Comparison of ENCODE assay signal across 19 cellular contexts in genomic region chr5:172802013-172802584, GRCh38. TPM values are rescaled to one million over a fixed set of nuclear protein-coding genes. Genes with fewer than 3 reads are reported as not detected.
DNase-seq lines count a peak whose midpoint lies in the region; ATAC-seq and TF ChIP-seq lines count a peak whose summit lies in the region.
"Had no signal": no experiment of that assay in that cellular context is flagged by ENCODE, and none has a peak within 500 bp of the region (broad histone marks: within the 10 kb centered on the region; RNA-seq: fewer than 3 reads in every experiment).

No MANE protein-coding gene starts in this region.

- peak overlapping the region; percentile 95 for H3K27ac Mint-ChIP-seq in Calu3 (ENCODE audit: unreplicated experiment)
- no peak overlapping the region for H3K27ac Mint-ChIP-seq in activated T-helper 17 cell treated with anti-CD3 and anti-CD28 coated beads, Interleukin-2, amount 50 U/mL, for 72 hours
- H3K27ac Mint-ChIP-seq in activated naive CD8-positive, alpha-beta T cell treated with anti-CD3 and anti-CD28 coated beads for 36 hours = no peak overlapping the region
- H3K27ac Mint-ChIP-seq in H9 = no peak overlapping the region; a peak in 2 of 7 replicates
- H3K27ac Mint-ChIP-seq: activated CD4-positive, alpha-beta T cell treated with anti-CD3 and anti-CD28 coated beads for 36 hours; activated naive CD4-positive, alpha-beta T cell treated with anti-CD3 and anti-CD28 coated beads, Interleukin-2, amount 50 U/mL, for 24 hours had no signal

- H2BK20ac ChIP-seq in H9 (ENCODE audit: low read depth, low read length, poor library complexity, severe bottlenecking) = no peak overlapping the region

- H3K4me1 ChIP-seq in SJSA1 (replicated peaks) (peaks cover 63% of the 10 kb centered on the region), fibroblast of lung (ENCODE audit: control insufficient read depth, extremely low read depth, insufficient read depth, low read length) (peaks cover 48% of the 10 kb centered on the region), subcutaneous abdominal adipose tissue (ENCODE audit: control insufficient read depth in 5 of 5, insufficient read depth in 5 of 5, low read length in 5 of 5) (peaks cover 20 to 48% (median 35%) of the 10 kb centered on the region in 5 donors), H9 (ENCODE audit: insufficient read depth, low read length) (peaks cover 7% of the 10 kb centered on the region)

- CTCF ChIA-PET in Calu3 (lab: Charles Lee) = no interaction called here

- H3K4me3 ChIP-seq in SJSA1 (no peak overlapping the region), fibroblast of lung (replicated peaks in 1 of 4; ENCODE audit: control extremely low read depth in 1 of 4, insufficient read depth in 1 of 4, low read depth in 3 of 4, low read length in 4 of 4) (no peak overlapping the region), subcutaneous abdominal adipose tissue (ENCODE audit: low read depth in 1 of 5, low read length in 5 of 5) (no peak overlapping the region)
- H3K4me3 ChIP-seq: body of pancreas, SJCRH30 had no signal

- H3K9me3 Mint-ChIP-seq in Calu3 (ENCODE audit: low read depth, unreplicated experiment) (no peaks in the 10 kb centered on the region), H9 (no peaks in the 10 kb centered on the region)
- no peaks in the 10 kb centered on the region for H3K9me3 Mint-ChIP-seq in activated T-helper 17 cell treated with anti-CD3 and anti-CD28 coated beads, Interleukin-2, amount 50 U/mL, for 72 hours
- H3K9me3 Mint-ChIP-seq in activated naive CD8-positive, alpha-beta T cell treated with anti-CD3 and anti-CD28 coated beads for 36 hours = no peaks in the 10 kb centered on the region
- H3K9me3 Mint-ChIP-seq: activated naive CD4-positive, alpha-beta T cell treated with anti-CD3 and anti-CD28 coated beads, Interleukin-2, amount 50 U/mL, for 24 hours; activated T-cell treated with anti-CD3 and anti-CD28 coated beads, Interleukin-2, amount 50 U/mL, for 4 hours had no signal

- no peaks in the 10 kb centered on the region for H3K9me3 ChIP-seq in SJSA1 (replicated peaks)
- H3K9me3 ChIP-seq in fibroblast of lung (ENCODE audit: control insufficient read depth, insufficient read depth, low read depth, low read length) = no peaks in the 10 kb centered on the region
- H3K9me3 ChIP-seq in subcutaneous abdominal adipose tissue (ENCODE audit: control insufficient read depth in 5 of 5, low read length in 5 of 5) = no peaks in the 10 kb centered on the region
- no peaks in the 10 kb centered on the region for H3K9me3 ChIP-seq in H9 (ENCODE audit: control insufficient read depth, low read depth, low read length)
- H3K9me3 ChIP-seq: body of pancreas had no signal

- no peak overlapping the region for H3K9ac ChIP-seq in fibroblast of lung (ENCODE audit: insufficient read depth, low read length)
- peak overlapping the region in 1 of 5 donors; percentile 16 for H3K9ac ChIP-seq in subcutaneous abdominal adipose tissue (ENCODE audit: low read length in 5 of 5)
- H3K9ac ChIP-seq in H9 (ENCODE audit: extremely low read depth, insufficient read length, low read length) = no peak overlapping the region

- no peak overlapping the region for H3K23ac ChIP-seq in H9 (ENCODE audit: insufficient read length, low read depth, low read length)

- H3K27ac ChIP-seq in SJSA1 (peak overlapping the region; percentile 88), fibroblast of lung (ENCODE audit: insufficient read depth, low read length) (peak overlapping the region; percentile 97), subcutaneous abdominal adipose tissue (ENCODE audit: low read depth, low read length) (peak overlapping the region; percentile 31), H9 (ENCODE audit: insufficient read length, low read depth, low read length) (no peak overlapping the region)
- H3K27ac ChIP-seq: SJCRH30 had no signal

- H3K14ac ChIP-seq in H9 (ENCODE audit: insufficient read depth, low read length) = no peak overlapping the region

- no peaks in the 10 kb centered on the region for H3K27me3 Mint-ChIP-seq in Calu3 (ENCODE audit: unreplicated experiment)
- no peaks in the 10 kb centered on the region for H3K27me3 Mint-ChIP-seq in activated T-helper 17 cell treated with anti-CD3 and anti-CD28 coated beads, Interleukin-2, amount 50 U/mL, for 72 hours
- H3K27me3 Mint-ChIP-seq in activated naive CD8-positive, alpha-beta T cell treated with anti-CD3 and anti-CD28 coated beads for 36 hours = no peaks in the 10 kb centered on the region
- H3K27me3 Mint-ChIP-seq in H9 (ENCODE audit: low read depth) = peaks cover 16% of the 10 kb centered on the region
- H3K27me3 Mint-ChIP-seq: activated CD4-positive, alpha-beta T cell treated with anti-CD3 and anti-CD28 coated beads for 36 hours; activated naive CD4-positive, alpha-beta T cell treated with anti-CD3 and anti-CD28 coated beads, Interleukin-2, amount 50 U/mL, for 24 hours had no signal

- H4K5ac ChIP-seq in H9 (ENCODE audit: insufficient read length, low read depth, low read length) = no peak overlapping the region

- no peak for ATAC-seq in activated T-helper 17 cell treated with anti-CD3 and anti-CD28 coated beads, Interleukin-2, amount 50 U/mL, for 72 hours (replicated peaks)
- ATAC-seq: activated CD4-positive, alpha-beta T cell treated with anti-CD3 and anti-CD28 coated beads for 36 hours; activated T-cell treated with anti-CD3 and anti-CD28 coated beads, Interleukin-2, amount 50 U/mL, for 4 hours; left colon; sciatic nerve had no signal

- H2AFZ ChIP-seq in fibroblast of lung (ENCODE audit: low read length) = no peak overlapping the region
- no peak overlapping the region for H2AFZ ChIP-seq in H9 (ENCODE audit: low read length)

- H4K20me1 ChIP-seq in fibroblast of lung (ENCODE audit: control insufficient read depth, extremely low read depth, insufficient read depth, low read length) (no peaks in the 10 kb centered on the region), H9 (ENCODE audit: control insufficient read depth, insufficient read depth, insufficient read length) (no peaks in the 10 kb centered on the region)

- no peak overlapping the region for H4K91ac ChIP-seq in H9 (ENCODE audit: insufficient read length, low read depth, low read length)

- H2BK5ac ChIP-seq in H9 (ENCODE audit: insufficient read length, low read length) = no peak overlapping the region

- H3K36me3 Mint-ChIP-seq in Calu3 (ENCODE audit: insufficient read depth, unreplicated experiment) (peaks cover 16% of the 10 kb centered on the region), H9 (ENCODE audit: insufficient read depth in 1 of 3, low read depth in 3 of 3) (no peaks in the 10 kb centered on the region)
- H3K36me3 Mint-ChIP-seq in activated T-helper 17 cell treated with anti-CD3 and anti-CD28 coated beads, Interleukin-2, amount 50 U/mL, for 72 hours (ENCODE audit: low read depth) = no peaks in the 10 kb centered on the region
- H3K36me3 Mint-ChIP-seq in activated naive CD8-positive, alpha-beta T cell treated with anti-CD3 and anti-CD28 coated beads for 36 hours = no peaks in the 10 kb centered on the region
- H3K36me3 Mint-ChIP-seq: activated naive CD4-positive, alpha-beta T cell treated with anti-CD3 and anti-CD28 coated beads, Interleukin-2, amount 50 U/mL, for 24 hours had no signal

- H2BK120ac ChIP-seq in H9 (ENCODE audit: low read depth, low read length, poor library complexity, severe bottlenecking) = no peak overlapping the region

- WGBS in H9 (ENCODE audit: extremely low coverage, insufficient read length, low lambda C conversion rate) = no CpG with 5 or more reads among the region's 5 CpGs

- H3K36me3 ChIP-seq in SJSA1 (no peaks in the 10 kb centered on the region), fibroblast of lung (ENCODE audit: control insufficient read depth, insufficient read depth, low read length) (no peaks in the 10 kb centered on the region), subcutaneous abdominal adipose tissue (ENCODE audit: control insufficient read depth in 5 of 5, insufficient read depth in 5 of 5, low read length in 5 of 5) (no peaks in the 10 kb centered on the region)
- H3K36me3 ChIP-seq: SJCRH30 had no signal

- no peaks in the 10 kb centered on the region for H3K23me2 ChIP-seq in H9 (ENCODE audit: insufficient read length, low read depth, low read length, poor library complexity, severe bottlenecking)

- peaks cover 59% of the 10 kb centered on the region for H3K4me1 Mint-ChIP-seq in Calu3 (ENCODE audit: low read depth, unreplicated experiment)
- H3K4me1 Mint-ChIP-seq in activated T-helper 17 cell treated with anti-CD3 and anti-CD28 coated beads, Interleukin-2, amount 50 U/mL, for 72 hours = peaks cover 18% of the 10 kb centered on the region
- H3K4me1 Mint-ChIP-seq in activated naive CD8-positive, alpha-beta T cell treated with anti-CD3 and anti-CD28 coated beads for 36 hours = peaks cover 10% of the 10 kb centered on the region
- H3K4me1 Mint-ChIP-seq in H9 = peaks cover 7 to 10% of the 10 kb centered on the region in 2 experiments

- no peak overlapping the region for H2BK12ac ChIP-seq in H9 (ENCODE audit: insufficient read length, low read depth, low read length)

- no peak overlapping the region for H4K8ac ChIP-seq in H9 (replicated peaks; ENCODE audit: insufficient read length, low read depth, low read length)

- H3K79me2 ChIP-seq in fibroblast of lung (ENCODE audit: control insufficient read depth, insufficient read depth, low read length) = no peaks in the 10 kb centered on the region
- H3K79me2 ChIP-seq in H9 (ENCODE audit: insufficient read depth, low read length) = no peaks in the 10 kb centered on the region

- no peak overlapping the region for H3T11ph ChIP-seq in H9 (ENCODE audit: low read length)

- no peaks in the 10 kb centered on the region for H3K79me1 ChIP-seq in H9 (ENCODE audit: insufficient read depth, low read depth, low read length, poor library complexity, severe bottlenecking)

- no peak overlapping the region for H3K56ac ChIP-seq in H9 (ENCODE audit: insufficient read length, low read depth, low read length)

- H2BK15ac ChIP-seq in H9 (ENCODE audit: low read depth, low read length) = no peak overlapping the region

- H2AK5ac ChIP-seq in H9 (ENCODE audit: insufficient read length, low read length) = no peak overlapping the region

- DNase-seq in Calu3 = no peak
- DNase-seq in SJSA1 (ENCODE audit: low read depth in 1 of 2, low spot score in 2 of 2) = no peak
- DNase-seq in fibroblast of lung (ENCODE audit: low read depth in 2 of 2) = no peak
- no peak for DNase-seq in activated naive CD8-positive, alpha-beta T cell treated with anti-CD3 and anti-CD28 coated beads for 36 hours
- DNase-seq in H9 = no peak
- DNase-seq: activated CD4-positive, alpha-beta T cell treated with anti-CD3 and anti-CD28 coated beads for 36 hours; activated CD8-positive, alpha-beta memory T cell treated with anti-CD3 and anti-CD28 coated beads for 24 hours; activated T-cell treated with anti-CD3 and anti-CD28 coated beads, Interleukin-2, amount 50 U/mL, for 4 hours; body of pancreas; COR-L47; left colon; NCI-H1092 treated with DMSO at 0.1 percent for 48 hours; NCI-H2029; posterior cingulate gyrus; SJCRH30 had no signal

- intact Hi-C loops in Calu3 (cut with micrococcal nuclease; ENCODE audit: unreplicated experiment) = no loop called here

- no peaks in the 10 kb centered on the region for H3K27me3 ChIP-seq in SJSA1 (replicated peaks)
- no peaks in the 10 kb centered on the region for H3K27me3 ChIP-seq in fibroblast of lung (ENCODE audit: control insufficient read depth, insufficient read depth, low read length)
- peaks cover 0 to 4% (median 0%) of the 10 kb centered on the region in 5 donors for H3K27me3 ChIP-seq in subcutaneous abdominal adipose tissue (ENCODE audit: control insufficient read depth in 5 of 5, insufficient read depth in 4 of 5, low read length in 5 of 5)
- H3K27me3 ChIP-seq in H9 (ENCODE audit: insufficient read depth, low read length) = no peaks in the 10 kb centered on the region
- H3K27me3 ChIP-seq: body of pancreas, SJCRH30 had no signal

- TF ChIP-seq CTCF in Calu3 (IDR thresholded peaks at IDR 0.05; ENCODE audit: unreplicated experiment) (no peak), fibroblast of lung (conservative IDR thresholded peaks at IDR 0.05 in 1 of 2, IDR thresholded peaks at IDR 0.05 in 1 of 2; ENCODE audit: low read depth in 1 of 2, low read length in 2 of 2) (no peak), H9 (conservative IDR thresholded peaks at IDR 0.05) (no peak)

- no peak overlapping the region for H3K4me2 ChIP-seq in fibroblast of lung (ENCODE audit: extremely low read depth, insufficient read depth, low read length)
- H3K4me2 ChIP-seq in H9 (ENCODE audit: insufficient read depth, insufficient read length, low read length) = no peak overlapping the region

- BruUV-seq in Calu3 (replicated peaks; lab: Mats Ljungman, UMichigan) = no TSS peak

- H3K4me3 Mint-ChIP-seq in Calu3 (ENCODE audit: low read depth, unreplicated experiment) = no peak overlapping the region
- H3K4me3 Mint-ChIP-seq in activated T-helper 17 cell treated with anti-CD3 and anti-CD28 coated beads, Interleukin-2, amount 50 U/mL, for 72 hours = no peak overlapping the region
- no peak overlapping the region for H3K4me3 Mint-ChIP-seq in activated naive CD8-positive, alpha-beta T cell treated with anti-CD3 and anti-CD28 coated beads for 36 hours
- H3K4me3 Mint-ChIP-seq in H9 = no peak overlapping the region
- H3K4me3 Mint-ChIP-seq: activated CD4-positive, alpha-beta T cell treated with anti-CD3 and anti-CD28 coated beads for 36 hours; activated naive CD4-positive, alpha-beta T cell treated with anti-CD3 and anti-CD28 coated beads, Interleukin-2, amount 50 U/mL, for 24 hours; activated T-cell treated with anti-CD3 and anti-CD28 coated beads, Interleukin-2, amount 50 U/mL, for 4 hours had no signal

- no peak overlapping the region for H3K4ac ChIP-seq in H9 (ENCODE audit: low read depth, low read length)

- no peak overlapping the region for H3K18ac ChIP-seq in H9 (ENCODE audit: insufficient read length, low read depth, low read length)

RNA-seq across cellular contexts. Expression of gene DUSP1, which starts 31.1 kb away (rescaled TPM):
- total RNA-seq in Calu3 (2022) (38.1 and 50.5 TPM in 2 replicates), fibroblast of lung (56.5 and 148 TPM in 2 replicates), H9 (2021) (10.9 and 11.3 TPM in 2 replicates)
- 322 and 475 TPM in 2 replicates for total RNA-seq in SJSA1 (2014; rRNA removed; shearing (Covaris generic))
- polyA plus RNA-seq in fibroblast of lung = 121 and 291 TPM in 2 replicates
- polyA plus RNA-seq in fibroblast of lung (2012) = 89.4 and 192 TPM in 2 replicates
- 200 and 307 TPM in 2 replicates for polyA minus RNA-seq in fibroblast of lung (ENCODE audit: low replicate concordance)
- 10 to 100 TPM; 18.3 to 24.6 TPM for total RNA-seq in activated T-helper 17 cell treated with anti-CD3 and anti-CD28 coated beads, Interleukin-2, amount 50 U/mL, for 72 hours
- 1 to 10 TPM; 8.7 to 8.9 TPM for total RNA-seq in activated naive CD8-positive, alpha-beta T cell treated with anti-CD3 and anti-CD28 coated beads for 36 hours

RNA-seq across cellular contexts. Expression of gene ERGIC1, which starts 32.0 kb away (rescaled TPM):
- total RNA-seq in Calu3 (2022) = 231 and 235 TPM in 2 replicates
- total RNA-seq in SJSA1 (2014; rRNA removed; shearing (Covaris generic)) = 115 and 202 TPM in 2 replicates
- 70.9 and 113 TPM in 2 replicates for total RNA-seq in fibroblast of lung
- polyA plus RNA-seq in fibroblast of lung = 168 and 171 TPM in 2 replicates
- 173 and 195 TPM in 2 replicates for polyA plus RNA-seq in fibroblast of lung (2012)
- polyA minus RNA-seq in fibroblast of lung (ENCODE audit: low replicate concordance) = 269 and 362 TPM in 2 replicates
- 10 to 100 TPM; 34.0 to 35.7 TPM for total RNA-seq in activated T-helper 17 cell treated with anti-CD3 and anti-CD28 coated beads, Interleukin-2, amount 50 U/mL, for 72 hours
- total RNA-seq in activated naive CD8-positive, alpha-beta T cell treated with anti-CD3 and anti-CD28 coated beads for 36 hours = 10 to 100 TPM; 45.9 to 46.9 TPM
- total RNA-seq in H9 (2021) = 74.2 and 77.0 TPM in 2 replicates
